In genomic region chr4:185681604-185682003, GRCh38 we compare ENCODE assay signal across 19 cellular contexts.
A peak's percentile ranks its signal among the peaks of the same experiment; 100 is the strongest.
DNase-seq lines count a peak whose midpoint lies in the region; ATAC-seq, FAIRE-seq and TF ChIP-seq lines count a peak whose summit lies in the region.
"Had no signal": no experiment of that assay in that cellular context is flagged by ENCODE, and none has a peak within 500 bp of the region (broad histone marks: within the 10 kb centered on the region; RNA-seq: fewer than 3 reads in every experiment).

No MANE protein-coding gene starts in this region.

- H3K9me3 ChIP-seq in astrocyte (ENCODE audit: insufficient read depth, low read depth, low read length) (no peaks in the 10 kb centered on the region), heart right ventricle (no peaks in the 10 kb centered on the region), neural cell (ENCODE audit: low read length) (no peaks in the 10 kb centered on the region)
- H3K9me3 ChIP-seq: A549, BLaER1 had no signal

- DNase-seq in GM23338 (ENCODE audit: low spot score), result no peak
- DNase-seq in astrocyte (ENCODE audit: low read depth), result no peak
- DNase-seq in heart right ventricle, result no peak
- no peak for DNase-seq in nucleus accumbens (lab: John Stamatoyannopoulos, UW)
- DNase-seq in activated effector memory CD4-positive, alpha-beta T cell treated with anti-CD3 and anti-CD28 coated beads, Interleukin-2, amount 50 U/mL, for 16 hours, result no peak
- DNase-seq in activated CD4-positive, alpha-beta T cell treated with anti-CD3 and anti-CD28 coated beads for 4 hours, result no peak
- DNase-seq: Calu3; CD8-positive, alpha-beta T cell; GF-D8; NCI-H1048; NCI-H1436; NCI-H1930; NCI-H345; NCI-H524 treated with DMSO at 0.1 percent for 48 hours had no signal

- H3K27ac ChIP-seq in GM23338 (ENCODE audit: low read depth) (no peak overlapping the region), astrocyte (ENCODE audit: low read depth, low read length) (peak overlapping the region; percentile 76), heart right ventricle (peak overlapping the region in 8 of 10 donors; percentile 46 to 70 (median 66)), neural cell (ENCODE audit: low read length) (peak overlapping the region; percentile 15)
- H3K27ac ChIP-seq: A549, BLaER1 had no signal

- H3F3A ChIP-seq in GM23338 (replicated peaks; ENCODE audit: low read depth), result no peaks in the 10 kb centered on the region
- H3F3A ChIP-seq in neural cell (ENCODE audit: insufficient read depth, low read length, poor library complexity, severe bottlenecking), result no peaks in the 10 kb centered on the region

- TF ChIP-seq EP300 in neural cell (conservative IDR thresholded peaks at IDR 0.05; ENCODE audit: poor library complexity, severe bottlenecking), result peak; percentile 33

- H3K4me3 Mint-ChIP-seq in GM23338 (no peak overlapping the region), astrocyte (ENCODE audit: unreplicated experiment) (no peak overlapping the region)
- H3K4me3 Mint-ChIP-seq: CD8-positive, alpha-beta T cell had no signal

- H3K9me2 ChIP-seq in GM23338 (ENCODE audit: insufficient read depth) (no peaks in the 10 kb centered on the region), neural cell (ENCODE audit: insufficient read depth, low read length) (no peaks in the 10 kb centered on the region)

- H3K9me3 Mint-ChIP-seq in GM23338, result no peaks in the 10 kb centered on the region
- H3K9me3 Mint-ChIP-seq in astrocyte (ENCODE audit: unreplicated experiment), result peaks cover 1% of the 10 kb centered on the region
- H3K9me3 Mint-ChIP-seq: CD8-positive, alpha-beta T cell had no signal

- H3K36me3 Mint-ChIP-seq in GM23338 (ENCODE audit: low read depth) (peaks cover 7% of the 10 kb centered on the region), astrocyte (ENCODE audit: low read depth, unreplicated experiment) (peaks cover 5% of the 10 kb centered on the region)
- H3K36me3 Mint-ChIP-seq: CD8-positive, alpha-beta T cell had no signal

- no peak for FAIRE-seq in astrocyte (lab: Jason Lieb, UNC)
- FAIRE-seq: A549, GM12878, GM18507 had no signal

- no peaks in the 10 kb centered on the region for H3K36me3 ChIP-seq in GM23338 (ENCODE audit: insufficient read depth)
- no peaks in the 10 kb centered on the region for H3K36me3 ChIP-seq in astrocyte (ENCODE audit: insufficient read depth, low read length)
- peaks cover 0 to 19% (median 0%) of the 10 kb centered on the region in 9 donors for H3K36me3 ChIP-seq in heart right ventricle
- H3K36me3 ChIP-seq in neural cell (ENCODE audit: insufficient read depth, low read length), result peaks cover 5% of the 10 kb centered on the region
- H3K36me3 ChIP-seq: BLaER1 had no signal

- TF ChIP-seq CTCF in GM23338 (conservative IDR thresholded peaks at IDR 0.05; ENCODE audit: low read depth in 2 of 2), result no peak
- no peak for TF ChIP-seq CTCF in astrocyte (IDR thresholded peaks at IDR 0.05; ENCODE audit: insufficient read depth, low read depth, low read length)
- TF ChIP-seq CTCF in heart right ventricle (IDR thresholded peaks at IDR 0.05), result no peak
- no peak for TF ChIP-seq CTCF in neural cell (IDR thresholded peaks at IDR 0.05; ENCODE audit: poor library complexity, severe bottlenecking)

- no peaks in the 10 kb centered on the region for H3K27me3 ChIP-seq in GM23338 (ENCODE audit: insufficient read depth)
- H3K27me3 ChIP-seq in astrocyte (ENCODE audit: insufficient read depth, low read length), result no peaks in the 10 kb centered on the region
- no peaks in the 10 kb centered on the region for H3K27me3 ChIP-seq in heart right ventricle
- no peaks in the 10 kb centered on the region for H3K27me3 ChIP-seq in neural cell (ENCODE audit: insufficient read depth, low read depth, low read length)
- H3K27me3 ChIP-seq: BLaER1 had no signal

- no peak for TF ChIP-seq RAD21 in neural cell (conservative IDR thresholded peaks at IDR 0.05)

- 40 to 55% methylated on average over 6 of the region's 6 CpGs for WGBS in heart right ventricle, 2 donors

- H3K27me3 Mint-ChIP-seq in GM23338 (ENCODE audit: insufficient read depth, low read depth, poor library complexity), result no peaks in the 10 kb centered on the region
- no peaks in the 10 kb centered on the region for H3K27me3 Mint-ChIP-seq in astrocyte (ENCODE audit: low read depth, unreplicated experiment)

- ATAC-seq in GM23338, result no peak
- peak in 7 of 8 donors; percentile 35 to 75 (median 64) for ATAC-seq in heart right ventricle
- ATAC-seq: CD8-positive, alpha-beta T cell; GM12878 had no signal

- H3K4me1 Mint-ChIP-seq in GM23338 (peaks cover 11% of the 10 kb centered on the region), astrocyte (ENCODE audit: low read depth, unreplicated experiment) (peaks cover 23% of the 10 kb centered on the region)

- intact Hi-C loops in heart right ventricle (cut with DNase I), result no loop called here

- H3K4me2 ChIP-seq in GM23338, result no peak overlapping the region
- H3K4me2 ChIP-seq in astrocyte (ENCODE audit: low read length), result peak overlapping the region; percentile 75
- no peak overlapping the region for H3K4me2 ChIP-seq in neural cell (ENCODE audit: low read length)
- H3K4me2 ChIP-seq: BLaER1 had no signal

- H4K20me1 ChIP-seq in GM23338 (replicated peaks; ENCODE audit: insufficient read depth) (no peaks in the 10 kb centered on the region), astrocyte (ENCODE audit: insufficient read depth, low read length) (no peaks in the 10 kb centered on the region), neural cell (ENCODE audit: insufficient read depth) (no peaks in the 10 kb centered on the region)
- H4K20me1 ChIP-seq: BLaER1 had no signal

- no peak overlapping the region for H2AFZ ChIP-seq in GM23338
- no peak overlapping the region for H2AFZ ChIP-seq in astrocyte (ENCODE audit: low read depth, low read length)
- H2AFZ ChIP-seq in neural cell (ENCODE audit: low read depth, low read length), result no peak overlapping the region

- H3K27ac Mint-ChIP-seq in GM23338, result peak overlapping the region; percentile 78; the same call in 1 of the 2 replicates
- peak overlapping the region; percentile 92 for H3K27ac Mint-ChIP-seq in astrocyte (ENCODE audit: unreplicated experiment)
- H3K27ac Mint-ChIP-seq: CD8-positive, alpha-beta T cell had no signal

- H3K9ac ChIP-seq in astrocyte (ENCODE audit: low read length) (peak overlapping the region; percentile 38), neural cell (ENCODE audit: low read length) (no peak overlapping the region)
- H3K9ac ChIP-seq: BLaER1 had no signal

- no peaks in the 10 kb centered on the region for H3K79me2 ChIP-seq in GM23338 (replicated peaks; ENCODE audit: insufficient read depth)
- H3K79me2 ChIP-seq in astrocyte (ENCODE audit: insufficient read depth, low read length), result no peaks in the 10 kb centered on the region
- H3K79me2 ChIP-seq in neural cell (replicated peaks; ENCODE audit: insufficient read depth, low read length), result no peaks in the 10 kb centered on the region

- H3K4me1 ChIP-seq in GM23338 (ENCODE audit: insufficient read depth) (no peaks in the 10 kb centered on the region), astrocyte (ENCODE audit: insufficient read depth, low read length) (peaks cover 8% of the 10 kb centered on the region), heart right ventricle (peaks cover 0 to 93% (median 30%) of the 10 kb centered on the region in 9 donors)
- H3K4me1 ChIP-seq: A549, BLaER1 had no signal

- H3K4me3 ChIP-seq in GM23338 (no peak overlapping the region), astrocyte (ENCODE audit: insufficient read depth, low read depth, low read length) (no peak overlapping the region), heart right ventricle (no peak overlapping the region), neural cell (ENCODE audit: low read length) (no peak overlapping the region)
- H3K4me3 ChIP-seq: A549, BLaER1, GM12878 had no signal

TF ChIP-seq in GM23338, 12 proteins besides CTCF, POLR2A, EP300 and RAD21 (continues in another document):
- TF ChIP-seq ETS1 (IDR thresholded peaks at IDR 0.05) (no peak), STAT1 (IDR thresholded peaks at IDR 0.05; ENCODE audit: unreplicated experiment) (no peak)

TF ChIP-seq in neural cell, 6 proteins besides CTCF, POLR2A, EP300 and RAD21:
- peak; percentile 37 for TF ChIP-seq POLR2AphosphoS5 (IDR thresholded peaks at IDR 0.05)
- no peak for TF ChIP-seq TAF1 (IDR thresholded peaks at IDR 0.05; ENCODE audit: low read depth)
